In genomic region chr3:101861212-101861977, GRCh38 we compare ENCODE assay signal across 9 cellular contexts. TPM values are rescaled to one million over a fixed set of nuclear protein-coding genes. Genes with fewer than 3 reads are reported as not detected.
DNase-seq lines count a peak whose midpoint lies in the region; ATAC-seq and TF ChIP-seq lines count a peak whose summit lies in the region.
"Had no signal": no experiment of that assay in that cellular context is flagged by ENCODE, and none has a peak within 500 bp of the region (broad histone marks: within the 10 kb centered on the region; RNA-seq: fewer than 3 reads in every experiment).

No MANE protein-coding gene starts in this region.

- H3K4me2 ChIP-seq in smooth muscle cell, result no peak overlapping the region

- H3K4me3 Mint-ChIP-seq in activated CD4-positive, alpha-beta T cell treated with anti-CD3 and anti-CD28 coated beads for 36 hours, result no peak overlapping the region
- peak overlapping the region; percentile 19 for H3K4me3 Mint-ChIP-seq in T-helper 17 cell

- 61% methylated on average over 5 of the region's 5 CpGs for WGBS in smooth muscle cell (ENCODE audit: low lambda C conversion rate)

- no peak for TF ChIP-seq CTCF in smooth muscle cell (IDR thresholded peaks at IDR 0.05; ENCODE audit: borderline replicate concordance, insufficient read depth, poor library complexity, severe bottlenecking)

- no peaks in the 10 kb centered on the region for H3K27me3 ChIP-seq in smooth muscle cell (ENCODE audit: low read depth)
- H3K27me3 ChIP-seq: body of pancreas had no signal

- POLR2A ChIA-PET in activated CD4-positive, alpha-beta T cell treated with anti-CD3 and anti-CD28 coated beads for 36 hours (lab: Charles Lee), result interaction anchor here (0.5 to 1.0 kb wide), 4 partner anchors 9 to 63 kb away, joined by 3 to 6 read pairs (median 4); partner anchors contain the start of gene NFKBIZ

- H3K36me3 Mint-ChIP-seq in activated CD4-positive, alpha-beta T cell treated with anti-CD3 and anti-CD28 coated beads for 36 hours (ENCODE audit: low read depth), result peaks cover 56% of the 10 kb centered on the region
- peaks cover 15% of the 10 kb centered on the region for H3K36me3 Mint-ChIP-seq in T-helper 17 cell (ENCODE audit: low read depth)

- H3K9me3 Mint-ChIP-seq in activated CD4-positive, alpha-beta T cell treated with anti-CD3 and anti-CD28 coated beads for 36 hours (ENCODE audit: low read depth), result no peaks in the 10 kb centered on the region

- peak; percentile 67 for ATAC-seq in activated CD4-positive, alpha-beta T cell treated with anti-CD3 and anti-CD28 coated beads for 36 hours
- ATAC-seq in HG02798 (IDR thresholded peaks at IDR 0.05; ENCODE audit: poor library complexity, unreplicated experiment) (peak; percentile 57), T-helper 17 cell (peak; percentile 3)
- ATAC-seq: body of pancreas had no signal

- no peak overlapping the region for H3K9ac ChIP-seq in smooth muscle cell (ENCODE audit: low read depth)

- peaks cover 5% of the 10 kb centered on the region for H3K79me2 ChIP-seq in smooth muscle cell (ENCODE audit: low read depth)

- no peak overlapping the region for H2AFZ ChIP-seq in smooth muscle cell (ENCODE audit: low read depth)

- no peak overlapping the region for H3K4me3 ChIP-seq in smooth muscle cell
- H3K4me3 ChIP-seq: body of pancreas had no signal

- H3K4me1 Mint-ChIP-seq in activated CD4-positive, alpha-beta T cell treated with anti-CD3 and anti-CD28 coated beads for 36 hours, result peaks cover 53% of the 10 kb centered on the region
- peaks cover 26% of the 10 kb centered on the region for H3K4me1 Mint-ChIP-seq in T-helper 17 cell

- intact Hi-C loops in activated CD4-positive, alpha-beta T cell treated with anti-CD3 and anti-CD28 coated beads for 36 hours (cut with DNase I, micrococcal nuclease), result loop anchor here in 1 of 2 experiments (1.0 kb wide), 1 partner anchor 10 kb away; no protein-coding TSS in a partner anchor

- no peak for DNase-seq in activated CD4-positive, alpha-beta T cell treated with anti-CD3 and anti-CD28 coated beads for 36 hours
- DNase-seq in activated CD4-positive, alpha-beta T cell treated with anti-CD3 and anti-CD28 coated beads, Interleukin-2, amount 50 U/mL, for 1 hour, result no peak
- DNase-seq in T-helper 17 cell, result no peak
- DNase-seq in smooth muscle cell (lab: John Stamatoyannopoulos, UW; ENCODE audit: unreplicated experiment), result no peak
- no peak for DNase-seq in NCI-H510A (lab: John Stamatoyannopoulos, UW)
- no peak for DNase-seq in T-helper 2 cell
- DNase-seq in stimulated activated CD8-positive, alpha-beta memory T cell treated with anti-CD3 and anti-CD28 coated beads, Interleukin-4, amount 100 ng/mL, for 48 hours, result no peak
- DNase-seq: body of pancreas had no signal

- H3K27me3 Mint-ChIP-seq in activated CD4-positive, alpha-beta T cell treated with anti-CD3 and anti-CD28 coated beads for 36 hours, result no peaks in the 10 kb centered on the region
- H3K27me3 Mint-ChIP-seq in T-helper 17 cell, result no peaks in the 10 kb centered on the region

- H3K4me1 ChIP-seq in smooth muscle cell (ENCODE audit: low read depth), result no peaks in the 10 kb centered on the region

- H3F3A ChIP-seq in smooth muscle cell (ENCODE audit: low read depth), result peaks cover 58% of the 10 kb centered on the region

- H3K36me3 ChIP-seq in smooth muscle cell (ENCODE audit: low read depth), result peaks cover 33% of the 10 kb centered on the region

- CTCF ChIA-PET in activated CD4-positive, alpha-beta T cell treated with anti-CD3 and anti-CD28 coated beads for 36 hours (lab: Charles Lee), result interaction anchor here (0.7 to 1.0 kb wide), 4 partner anchors 9 to 75 kb away, joined by 3 to 6 read pairs (median 3); no protein-coding TSS in a partner anchor

- H4K20me1 ChIP-seq in smooth muscle cell (ENCODE audit: low read depth), result peaks cover 58% of the 10 kb centered on the region

- peak overlapping the region; percentile 21 for H3K27ac Mint-ChIP-seq in activated CD4-positive, alpha-beta T cell treated with anti-CD3 and anti-CD28 coated beads for 36 hours
- peak overlapping the region; percentile 85 for H3K27ac Mint-ChIP-seq in T-helper 17 cell

- H3K9me3 ChIP-seq in T-helper 17 cell (ENCODE audit: control insufficient read depth, low read length, poor library complexity, severe bottlenecking), result no peaks in the 10 kb centered on the region
- no peaks in the 10 kb centered on the region for H3K9me3 ChIP-seq in smooth muscle cell (replicated peaks; ENCODE audit: low read depth)
- H3K9me3 ChIP-seq: body of pancreas had no signal

- peak overlapping the region; percentile 53 for H3K27ac ChIP-seq in smooth muscle cell (ENCODE audit: low read depth)
- H3K27ac ChIP-seq: body of pancreas had no signal

RNA-seq across cellular contexts. Expression of gene NFKBIZ, which starts 12.1 kb away (rescaled TPM):
- total RNA-seq in activated CD4-positive, alpha-beta T cell treated with anti-CD3 and anti-CD28 coated beads for 36 hours, result 10 to 100 TPM; 47.8 to 56.7 TPM
- total RNA-seq in T-helper 17 cell (100 to 1,000 TPM; 682 to 814 TPM), smooth muscle cell (236 and 307 TPM in 2 replicates)
- polyA plus RNA-seq in smooth muscle cell, result 269 and 306 TPM in 2 replicates

Comparison
In these comparisons a context has a peak if more than half of its experiments do, and no peak if none do; other contexts are left out.
1. ATAC-seq: peak in every context shown above with its lines; median percentile 67 in activated CD4-positive, alpha-beta T cell treated with anti-CD3 and anti-CD28 coated beads for 36 hours; 57 in HG02798; 3 in T-helper 17 cell.